In genomic region chr18:68054669-68055068, GRCh38 we compare ENCODE assay signal across 22 cellular contexts.
A peak's percentile ranks its signal among the peaks of the same experiment; 100 is the strongest.
DNase-seq lines count a peak whose midpoint lies in the region; ATAC-seq, FAIRE-seq and TF ChIP-seq lines count a peak whose summit lies in the region.
"Had no signal": no experiment of that assay in that cellular context is flagged by ENCODE, and none has a peak within 500 bp of the region (broad histone marks: within the 10 kb centered on the region; RNA-seq: fewer than 3 reads in every experiment).

No MANE protein-coding gene starts in this region.

- no peaks in the 10 kb centered on the region for H3K36me3 ChIP-seq in IMR-90 (ENCODE audit: control insufficient read depth, insufficient read depth, low read length)
- H3K36me3 ChIP-seq in osteoblast (ENCODE audit: insufficient read depth, low read length): no peaks in the 10 kb centered on the region
- no peaks in the 10 kb centered on the region for H3K36me3 ChIP-seq in lower lobe of right lung
- H3K36me3 ChIP-seq: BLaER1 treated with 17β-estradiol and CSF1 and Interleukin-3, amounts not matched to agents 10 nM and 100 nM had no signal

- H2AK9ac ChIP-seq in IMR-90 (replicated peaks; ENCODE audit: low read depth, low read length, poor library complexity): peak overlapping the region; percentile 50

- no peaks in the 10 kb centered on the region for H3K4me1 Mint-ChIP-seq in stimulated activated memory B cell treated with anti-CD40 and anti-IgM and Interleukin-4, amounts not matched to agents 10 μg/mL and 1 μg/mL and 100 μg/mL, for 72 hours
- H3K4me1 Mint-ChIP-seq in activated naive CD8-positive, alpha-beta T cell treated with anti-CD3 and anti-CD28 coated beads, Interleukin-2, amount 50 U/mL, for 24 hours: no peaks in the 10 kb centered on the region
- H3K4me1 Mint-ChIP-seq: B cell; CD4-positive, alpha-beta memory T cell; CD4-positive, CD25-positive, alpha-beta regulatory T cell; CD8-positive, alpha-beta memory T cell had no signal

- in situ Hi-C loops in IMR-90 (cut with MboI; ENCODE audit: low sequenced_read_pairs): no loop called here

- TF ChIP-seq POLR2A in IMR-90 (IDR thresholded peaks at IDR 0.05; ENCODE audit: low read depth, low read length): no peak

- POLR2A ChIA-PET in IMR-90 (lab: Charles Lee; ENCODE audit: unreplicated experiment): no interaction called here

- no peak overlapping the region for H3K4me3 Mint-ChIP-seq in stimulated activated memory B cell treated with anti-CD40 and anti-IgM and Interleukin-4, amounts not matched to agents 10 μg/mL and 1 μg/mL and 100 μg/mL, for 72 hours
- no peak overlapping the region for H3K4me3 Mint-ChIP-seq in activated naive CD8-positive, alpha-beta T cell treated with anti-CD3 and anti-CD28 coated beads, Interleukin-2, amount 50 U/mL, for 24 hours
- H3K4me3 Mint-ChIP-seq: B cell; CD4-positive, alpha-beta memory T cell; CD4-positive, CD25-positive, alpha-beta regulatory T cell; CD8-positive, alpha-beta memory T cell had no signal

- H3K79me2 ChIP-seq in osteoblast (ENCODE audit: insufficient read depth, low read length): no peaks in the 10 kb centered on the region

- no peak overlapping the region for H3K23ac ChIP-seq in IMR-90 (ENCODE audit: low read depth, low read length)

- H4K5ac ChIP-seq in IMR-90 (ENCODE audit: low read depth, low read length): no peak overlapping the region

- H3K4me1 ChIP-seq in IMR-90 (ENCODE audit: control insufficient read depth, insufficient read depth, low read length) (0 out of 2 replicates have a peak, but pooled peaks cover 1% of the 10 kb centered on the region), osteoblast (ENCODE audit: insufficient read depth, low read length) (no peaks in the 10 kb centered on the region), lower lobe of right lung (no peaks in the 10 kb centered on the region)
- H3K4me1 ChIP-seq: A549; BLaER1 treated with 17β-estradiol and CSF1 and Interleukin-3, amounts not matched to agents 10 nM and 100 nM had no signal

- H2BK120ac ChIP-seq in IMR-90 (ENCODE audit: low read depth, low read length): no peak overlapping the region

- H3K4ac ChIP-seq in IMR-90 (ENCODE audit: low read depth, low read length): no peak overlapping the region; the same call in 1 of the 2 replicates

- no peaks in the 10 kb centered on the region for H3K9me3 ChIP-seq in IMR-90 (ENCODE audit: control insufficient read depth, insufficient read depth, low read length)
- no peaks in the 10 kb centered on the region for H3K9me3 ChIP-seq in osteoblast (ENCODE audit: low read depth, low read length)
- H3K9me3 ChIP-seq in lower lobe of right lung: no peaks in the 10 kb centered on the region
- H3K9me3 ChIP-seq: A549; BLaER1 treated with 17β-estradiol and CSF1 and Interleukin-3, amounts not matched to agents 10 nM and 100 nM had no signal

- no peak overlapping the region for H2BK5ac ChIP-seq in IMR-90 (ENCODE audit: low read depth, low read length, poor library complexity, severe bottlenecking)

- H3K4me3 ChIP-seq in IMR-90 (ENCODE audit: insufficient read depth, low read depth, low read length) (no peak overlapping the region), osteoblast (ENCODE audit: insufficient read depth, low read length) (no peak overlapping the region), lower lobe of right lung (no peak overlapping the region)
- H3K4me3 ChIP-seq: A549; BLaER1 treated with 17β-estradiol and CSF1 and Interleukin-3, amounts not matched to agents 10 nM and 100 nM; GM12878 had no signal

- no TSS peak for BruUV-seq in IMR-90 (replicated peaks; lab: Mats Ljungman, UMichigan)

- intact Hi-C loops in IMR-90 (cut with micrococcal nuclease): no loop called here
- intact Hi-C loops in lower lobe of right lung (cut with DNase I): no loop called here

- H3K9me3 Mint-ChIP-seq in stimulated activated memory B cell treated with anti-CD40 and anti-IgM and Interleukin-4, amounts not matched to agents 10 μg/mL and 1 μg/mL and 100 μg/mL, for 72 hours: peaks cover 5% of the 10 kb centered on the region
- no peaks in the 10 kb centered on the region for H3K9me3 Mint-ChIP-seq in activated naive CD8-positive, alpha-beta T cell treated with anti-CD3 and anti-CD28 coated beads, Interleukin-2, amount 50 U/mL, for 24 hours

- H3K14ac ChIP-seq in IMR-90 (replicated peaks; ENCODE audit: low read depth, low read length): peak overlapping the region; percentile 18; the same call in 1 of the 2 replicates

- peak; percentile 41 for FAIRE-seq in D721Med (lab: Jason Lieb, UNC)
- FAIRE-seq: A549, GM12878, GM12892, GM18507 had no signal

- H3K36me3 Mint-ChIP-seq in stimulated activated memory B cell treated with anti-CD40 and anti-IgM and Interleukin-4, amounts not matched to agents 10 μg/mL and 1 μg/mL and 100 μg/mL, for 72 hours: no peaks in the 10 kb centered on the region
- H3K36me3 Mint-ChIP-seq in activated naive CD8-positive, alpha-beta T cell treated with anti-CD3 and anti-CD28 coated beads, Interleukin-2, amount 50 U/mL, for 24 hours (ENCODE audit: low read depth): no peaks in the 10 kb centered on the region
- H3K36me3 Mint-ChIP-seq: CD4-positive, alpha-beta memory T cell; CD4-positive, CD25-positive, alpha-beta regulatory T cell; CD8-positive, alpha-beta memory T cell had no signal

- H3K56ac ChIP-seq in IMR-90 (ENCODE audit: extremely low read depth, insufficient read depth, low read length): no peak overlapping the region

- H3K4me2 ChIP-seq in IMR-90 (ENCODE audit: low read depth, low read length): no peak overlapping the region
- H3K4me2 ChIP-seq in osteoblast (ENCODE audit: insufficient read depth, low read length): no peak overlapping the region
- H3K4me2 ChIP-seq: A549; BLaER1 treated with 17β-estradiol and CSF1 and Interleukin-3, amounts not matched to agents 10 nM and 100 nM had no signal

- no peak overlapping the region for H3K27ac Mint-ChIP-seq in stimulated activated memory B cell treated with anti-CD40 and anti-IgM and Interleukin-4, amounts not matched to agents 10 μg/mL and 1 μg/mL and 100 μg/mL, for 72 hours
- H3K27ac Mint-ChIP-seq in activated naive CD8-positive, alpha-beta T cell treated with anti-CD3 and anti-CD28 coated beads, Interleukin-2, amount 50 U/mL, for 24 hours: no peak overlapping the region
- H3K27ac Mint-ChIP-seq: B cell; CD4-positive, alpha-beta memory T cell; CD4-positive, CD25-positive, alpha-beta regulatory T cell; CD8-positive, alpha-beta memory T cell had no signal

- CTCF ChIA-PET in IMR-90 (lab: Yijun Ruan, JAX): no interaction called here

- H4K91ac ChIP-seq in IMR-90 (ENCODE audit: insufficient read depth, low read depth, low read length): no peak overlapping the region

- dilution Hi-C loops in IMR-90 (cut with HindIII; ENCODE audit: low sequenced_read_pairs, unreplicated experiment): no loop called here

- no CpG with 5 or more reads among the region's 1 CpG for WGBS in IMR-90 (ENCODE audit: extremely low coverage in 2 of 2, insufficient read length in 1 of 2), 2 experiments

- no peaks in the 10 kb centered on the region for H3K79me1 ChIP-seq in IMR-90 (ENCODE audit: low read depth in 1 of 2, low read length in 2 of 2)

- H3K9ac ChIP-seq in IMR-90 (ENCODE audit: low read depth, low read length): no peak overlapping the region
- H3K9ac ChIP-seq: BLaER1 treated with 17β-estradiol and CSF1 and Interleukin-3, amounts not matched to agents 10 nM and 100 nM had no signal

- H4K20me1 ChIP-seq in IMR-90 (ENCODE audit: insufficient read depth, low read length) (no peaks in the 10 kb centered on the region), osteoblast (ENCODE audit: insufficient read depth, low read length) (no peaks in the 10 kb centered on the region)
- H4K20me1 ChIP-seq: BLaER1 treated with 17β-estradiol and CSF1 and Interleukin-3, amounts not matched to agents 10 nM and 100 nM had no signal

- H4K8ac ChIP-seq in IMR-90 (ENCODE audit: low read depth in 2 of 2, low read length in 2 of 2): no peak overlapping the region

- ATAC-seq in IMR-90 (ENCODE audit: low read depth) (no peak), lower lobe of right lung (no peak)
- ATAC-seq in stimulated activated memory B cell treated with anti-CD40 and anti-IgM and Interleukin-4, amounts not matched to agents 10 μg/mL and 1 μg/mL and 100 μg/mL, for 72 hours: peak; percentile 59
- no peak for ATAC-seq in activated naive CD8-positive, alpha-beta T cell treated with anti-CD3 and anti-CD28 coated beads, Interleukin-2, amount 50 U/mL, for 24 hours
- ATAC-seq: A549, GM12878 had no signal

- H2BK15ac ChIP-seq in IMR-90 (ENCODE audit: low read depth, low read length): no peak overlapping the region; the same call in 2 of the 3 replicates

- no peaks in the 10 kb centered on the region for H3K27me3 Mint-ChIP-seq in stimulated activated memory B cell treated with anti-CD40 and anti-IgM and Interleukin-4, amounts not matched to agents 10 μg/mL and 1 μg/mL and 100 μg/mL, for 72 hours
- no peaks in the 10 kb centered on the region for H3K27me3 Mint-ChIP-seq in activated naive CD8-positive, alpha-beta T cell treated with anti-CD3 and anti-CD28 coated beads, Interleukin-2, amount 50 U/mL, for 24 hours
- H3K27me3 Mint-ChIP-seq: B cell; CD4-positive, alpha-beta memory T cell; CD4-positive, CD25-positive, alpha-beta regulatory T cell; CD8-positive, alpha-beta memory T cell had no signal

- H3K27ac ChIP-seq in IMR-90 (ENCODE audit: insufficient read depth, low read length): no peak overlapping the region
- H3K27ac ChIP-seq in osteoblast (ENCODE audit: low read depth, low read length): no peak overlapping the region
- no peak overlapping the region for H3K27ac ChIP-seq in lower lobe of right lung
- H3K27ac ChIP-seq: 22Rv1; A549; BLaER1 treated with 17β-estradiol and CSF1 and Interleukin-3, amounts not matched to agents 10 nM and 100 nM; C4-2B had no signal

- H2AFZ ChIP-seq in IMR-90 (replicated peaks; ENCODE audit: low read length, poor library complexity) (no peak overlapping the region), osteoblast (ENCODE audit: low read length) (peak overlapping the region; percentile 15)

- DNase-seq in D721Med (ENCODE audit: insufficient read length, low spot score): no peak
- no peak for DNase-seq in IMR-90
- DNase-seq in osteoblast (ENCODE audit: insufficient read length, low spot score, missing footprints): no peak
- DNase-seq in lower lobe of right lung: no peak
- DNase-seq in activated CD4-positive, alpha-beta T cell treated with anti-CD3 and anti-CD28 coated beads, Interleukin-2, amount 50 U/mL, for 1 hour: no peak
- DNase-seq in activated naive CD8-positive, alpha-beta T cell treated with anti-CD3 and anti-CD28 coated beads, Interleukin-2, amount 50 U/mL, for 24 hours: no peak
- DNase-seq: AML-193; CD4-positive, alpha-beta memory T cell; CD4-positive, CD25-positive, alpha-beta regulatory T cell; CD8-positive, alpha-beta memory T cell; COR-L47; DMS79 treated with DMSO at 0.1 percent for 48 hours; GDM1 had no signal

- no peaks in the 10 kb centered on the region for H3K9me1 ChIP-seq in IMR-90 (ENCODE audit: insufficient read depth, low read length)

- peak overlapping the region; percentile 39; the same call in 1 of the 2 replicates for H2AK5ac ChIP-seq in IMR-90 (ENCODE audit: low read depth, low read length)

- peak overlapping the region; percentile 59; the same call in 1 of the 2 replicates for H3K18ac ChIP-seq in IMR-90 (ENCODE audit: low read depth, low read length)

- H2BK20ac ChIP-seq in IMR-90 (ENCODE audit: low read depth, low read length): no peak overlapping the region

- no peak for TF ChIP-seq RAD21 in IMR-90 (IDR thresholded peaks at IDR 0.05; ENCODE audit: low read length)

- TF ChIP-seq CTCF in D721Med (IDR thresholded peaks at IDR 0.05; ENCODE audit: insufficient read depth, missing control alignments) (no peak), IMR-90 (conservative IDR thresholded peaks at IDR 0.05; ENCODE audit: low read depth, low read length) (no peak), osteoblast (IDR thresholded peaks at IDR 0.05; ENCODE audit: extremely low read depth, low read depth, low read length) (no peak), lower lobe of right lung (IDR thresholded peaks at IDR 0.05) (no peak)

- H3K27me3 ChIP-seq in IMR-90 (ENCODE audit: control insufficient read depth, insufficient read depth, low read length): no peaks in the 10 kb centered on the region
- no peaks in the 10 kb centered on the region for H3K27me3 ChIP-seq in osteoblast (ENCODE audit: insufficient read depth, low read length)
- H3K27me3 ChIP-seq in lower lobe of right lung (ENCODE audit: low read depth): no peaks in the 10 kb centered on the region
- H3K27me3 ChIP-seq: BLaER1 treated with 17β-estradiol and CSF1 and Interleukin-3, amounts not matched to agents 10 nM and 100 nM had no signal
